16 cellular contexts compared by ENCODE assay signal in the genomic region with DNA sequence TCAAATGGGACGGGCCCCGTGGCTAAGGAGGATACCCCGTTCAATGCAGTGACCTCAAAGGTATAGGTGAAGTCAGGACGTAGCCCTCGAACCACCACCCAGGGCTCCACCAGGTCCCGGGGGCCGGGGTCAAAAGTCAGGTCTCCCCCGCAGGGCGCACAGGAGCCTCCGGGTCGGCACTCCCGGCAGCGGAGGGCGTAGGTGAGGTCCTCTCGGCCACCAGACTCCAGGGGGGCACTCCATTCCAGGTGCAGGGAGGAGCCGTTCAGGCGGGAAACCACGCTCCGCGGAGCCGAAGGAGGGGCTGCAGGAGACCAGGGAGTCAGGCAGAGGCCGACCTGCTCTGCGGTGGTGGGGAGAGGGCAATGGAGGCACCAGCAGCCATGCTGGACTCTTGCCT. TPM values are rescaled to one million over a fixed set of nuclear protein-coding genes. Genes with fewer than 3 reads are reported as not detected.
A peak's percentile ranks its signal among the peaks of the same experiment; 100 is the strongest.
DNase-seq lines count a peak whose midpoint lies in the region; ATAC-seq and TF ChIP-seq lines count a peak whose summit lies in the region.
"Had no signal": no experiment of that assay in that cellular context is flagged by ENCODE, and none has a peak within 500 bp of the region (broad histone marks: within the 10 kb centered on the region; RNA-seq: fewer than 3 reads in every experiment).

No MANE protein-coding gene starts in this region.

- intact Hi-C loops in Right ventricle myocardium superior (cut with DNase I) (no loop called here), Right ventricle myocardium inferior (cut with DNase I) (no loop called here), PC-9 (cut with micrococcal nuclease; ENCODE audit: unreplicated experiment) (no loop called here)

- H3K9me3 Mint-ChIP-seq in endothelial cell (ENCODE audit: unreplicated experiment): no peaks in the 10 kb centered on the region
- H3K9me3 Mint-ChIP-seq: CD8-positive, alpha-beta T cell had no signal

- H3K4me1 ChIP-seq in PC-9 (replicated peaks; ENCODE audit: insufficient read depth) (no peaks in the 10 kb centered on the region), Karpas-422 (ENCODE audit: low read length) (no peaks in the 10 kb centered on the region)
- H3K4me1 ChIP-seq: BE2C, HAP-1 had no signal

- H3F3A ChIP-seq in PC-9 (ENCODE audit: insufficient read depth, low read depth): no peaks in the 10 kb centered on the region

- H3K4me3 Mint-ChIP-seq in endothelial cell (ENCODE audit: unreplicated experiment): peak overlapping the region; percentile 79
- H3K4me3 Mint-ChIP-seq: CD8-positive, alpha-beta T cell had no signal

- TF ChIP-seq CTCF in RWPE1 (conservative IDR thresholded peaks at IDR 0.05; ENCODE audit: low read depth): no peak
- TF ChIP-seq CTCF in endothelial cell (IDR thresholded peaks at IDR 0.05; ENCODE audit: unreplicated experiment): no peak
- no peak for TF ChIP-seq CTCF in PC-9 (conservative IDR thresholded peaks at IDR 0.05)

- H3K9me3 ChIP-seq in PC-9 (ENCODE audit: insufficient read depth, low read depth) (no peaks in the 10 kb centered on the region), Karpas-422 (ENCODE audit: low read length) (no peaks in the 10 kb centered on the region)
- H3K9me3 ChIP-seq: BE2C, HAP-1 had no signal

- H4K20me1 ChIP-seq in PC-9 (ENCODE audit: insufficient read depth): no peaks in the 10 kb centered on the region
- no peaks in the 10 kb centered on the region for H4K20me1 ChIP-seq in Karpas-422 (ENCODE audit: insufficient read depth, low read depth, low read length)

- ATAC-seq in Right ventricle myocardium superior (ENCODE audit: poor library complexity) (no peak), Right ventricle myocardium inferior (no peak), GM18868 (IDR thresholded peaks at IDR 0.05; ENCODE audit: unreplicated experiment) (no peak)
- ATAC-seq: CD8-positive, alpha-beta T cell had no signal

- DNase-seq in Right ventricle myocardium superior: peak; percentile 33
- DNase-seq in Right ventricle myocardium inferior (ENCODE audit: missing footprints): no peak
- no peak for DNase-seq in RWPE1 (ENCODE audit: low spot score)
- no peak for DNase-seq in endothelial cell (ENCODE audit: low spot score)
- no peak for DNase-seq in PC-9
- DNase-seq in Karpas-422: no peak
- DNase-seq: BE2C; CD8-positive, alpha-beta T cell; COR-L47; DND-41; GDM1; GM23248; KBM-7 had no signal

- H3K27ac ChIP-seq in RWPE1 (peak overlapping the region; percentile 76), PC-9 (no peak overlapping the region), Karpas-422 (ENCODE audit: low read length) (no peak overlapping the region)
- H3K27ac ChIP-seq: C4-2B, GM23248 had no signal

- H3K4me2 ChIP-seq in PC-9: no peak overlapping the region
- H3K4me2 ChIP-seq in Karpas-422 (ENCODE audit: low read depth, low read length, poor library complexity, severe bottlenecking): no peak overlapping the region

- H3K27me3 ChIP-seq in PC-9 (ENCODE audit: insufficient read depth, low read depth) (no peaks in the 10 kb centered on the region), Karpas-422 (ENCODE audit: low read length) (no peaks in the 10 kb centered on the region)

- H3K27ac Mint-ChIP-seq in endothelial cell (ENCODE audit: unreplicated experiment): no peak overlapping the region
- H3K27ac Mint-ChIP-seq: CD8-positive, alpha-beta T cell had no signal

- no peak overlapping the region for H3K9ac ChIP-seq in Karpas-422 (ENCODE audit: low read length)
- H3K9ac ChIP-seq: GM23248 had no signal

- POLR2A ChIA-PET in RWPE1 (lab: Yijun Ruan, JAX; ENCODE audit: low non-redundant PET) (no interaction called here), PC-9 (lab: Charles Lee; ENCODE audit: unreplicated experiment) (no interaction called here)

- H3K36me3 Mint-ChIP-seq in endothelial cell (ENCODE audit: low read depth, unreplicated experiment): peaks cover 40% of the 10 kb centered on the region

- peaks cover 12% of the 10 kb centered on the region for H3K4me1 Mint-ChIP-seq in endothelial cell (ENCODE audit: unreplicated experiment)

- H3K4me3 ChIP-seq in PC-9: no peak overlapping the region
- H3K4me3 ChIP-seq in Karpas-422 (ENCODE audit: low read length): no peak overlapping the region
- H3K4me3 ChIP-seq: GM23248, HAP-1 had no signal

- H3K36me3 ChIP-seq in PC-9 (ENCODE audit: low read depth) (no peaks in the 10 kb centered on the region), Karpas-422 (ENCODE audit: insufficient read depth, low read length) (no peaks in the 10 kb centered on the region)
- H3K36me3 ChIP-seq: BE2C had no signal

- H3K9me2 ChIP-seq in PC-9 (ENCODE audit: insufficient read depth): no peaks in the 10 kb centered on the region
- no peaks in the 10 kb centered on the region for H3K9me2 ChIP-seq in Karpas-422 (replicated peaks; ENCODE audit: insufficient read depth, low read length)

- H2AFZ ChIP-seq in PC-9: no peak overlapping the region
- no peak overlapping the region for H2AFZ ChIP-seq in Karpas-422 (ENCODE audit: low read length)
- H2AFZ ChIP-seq: GM23248 had no signal

- H3K79me2 ChIP-seq in PC-9 (ENCODE audit: low read depth) (no peaks in the 10 kb centered on the region), Karpas-422 (ENCODE audit: low read length) (no peaks in the 10 kb centered on the region)

- no TSS peak for BruUV-seq in PC-9 (replicated peaks; lab: Mats Ljungman, UMichigan)

- CTCF ChIA-PET in RWPE1 (lab: Yijun Ruan, JAX) (no interaction called here), PC-9 (lab: Charles Lee) (no interaction called here)

- peaks cover 1% of the 10 kb centered on the region for H3K27me3 Mint-ChIP-seq in endothelial cell (ENCODE audit: unreplicated experiment)

RNA-seq across cellular contexts. Expression of gene EPHB4, which starts 7.7 kb away (rescaled TPM):
- total RNA-seq in Right ventricle myocardium superior (22.1 TPM), Right ventricle myocardium inferior (27.0 TPM), endothelial cell (ENCODE audit: unreplicated experiment) (288 TPM), PC-9 (2021) (79.4 and 94.6 TPM in 2 replicates)
- total RNA-seq in Karpas-422 (2014; rRNA removed; shearing (Covaris generic); ENCODE audit: low replicate concordance): 9.3 and 21.6 TPM in 2 replicates

RNA-seq across cellular contexts. Expression of gene SLC12A9, which starts 32.9 kb away (rescaled TPM):
- 10.2 TPM for total RNA-seq in Right ventricle myocardium superior
- 10.2 TPM for total RNA-seq in Right ventricle myocardium inferior
- total RNA-seq in endothelial cell (ENCODE audit: unreplicated experiment): 60.5 TPM
- 34.7 and 36.7 TPM in 2 replicates for total RNA-seq in PC-9 (2021)
- total RNA-seq in Karpas-422 (2014; rRNA removed; shearing (Covaris generic); ENCODE audit: low replicate concordance): 21.0 and 33.9 TPM in 2 replicates

RNA-seq across cellular contexts. Expression of gene TRIP6, which starts 47.6 kb away (rescaled TPM):
- total RNA-seq in Right ventricle myocardium superior (12.6 TPM), Right ventricle myocardium inferior (15.5 TPM), endothelial cell (ENCODE audit: unreplicated experiment) (93.8 TPM), PC-9 (2021) (89.3 and 91.4 TPM in 2 replicates)
- 19.5 and 30.5 TPM in 2 replicates for total RNA-seq in Karpas-422 (2014; rRNA removed; shearing (Covaris generic); ENCODE audit: low replicate concordance)

RNA-seq across cellular contexts. Expression of gene SRRT, which starts 55.3 kb away (rescaled TPM):
- 61.1 TPM for total RNA-seq in Right ventricle myocardium superior
- total RNA-seq in Right ventricle myocardium inferior: 70.5 TPM
- total RNA-seq in endothelial cell (ENCODE audit: unreplicated experiment): 173 TPM
- total RNA-seq in PC-9 (2021): 116 and 144 TPM in 2 replicates
- 65.8 and 103 TPM in 2 replicates for total RNA-seq in Karpas-422 (2014; rRNA removed; shearing (Covaris generic); ENCODE audit: low replicate concordance)
